24 cellular contexts compared by ENCODE assay signal in the genomic region with DNA sequence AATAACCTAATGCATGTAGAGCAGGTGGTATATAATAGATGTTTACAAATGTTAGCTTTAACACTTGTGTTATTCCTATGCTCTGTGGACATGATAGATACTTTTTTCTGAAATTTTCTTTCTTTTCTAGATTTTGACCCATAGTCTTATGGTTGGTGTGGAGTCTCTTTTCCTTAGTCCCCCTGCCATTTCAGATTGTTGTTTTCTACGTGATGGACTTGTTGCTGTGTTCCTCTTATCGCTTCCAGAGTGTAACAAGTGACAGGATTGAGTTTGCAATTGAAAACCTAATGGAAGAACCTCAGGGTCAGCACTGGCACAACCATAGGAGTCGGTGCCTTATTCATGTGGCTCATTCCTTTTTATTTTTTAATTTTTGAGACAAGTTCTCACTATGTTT.
"Had no signal": no experiment of that assay in that cellular context is flagged by ENCODE, and none has a peak within 500 bp of the region (broad histone marks: within the 10 kb centered on the region; RNA-seq: fewer than 3 reads in every experiment).

No MANE protein-coding gene starts in this region.

- H3K4me1 ChIP-seq: adrenal gland, body of pancreas, esophagus muscularis mucosa, foreskin keratinocyte, gastrocnemius medialis, heart left ventricle had no signal

- H3K27ac Mint-ChIP-seq: activated B cell treated with CpG ODN at 0.5 μM for 24 hours; activated CD8-positive, alpha-beta T cell treated with anti-CD3 and anti-CD28 coated beads for 36 hours; activated naive CD4-positive, alpha-beta T cell treated with anti-CD3 and anti-CD28 coated beads, Interleukin-2, amount 50 U/mL, for 24 hours; effector memory CD8-positive, alpha-beta T cell had no signal

- H3K4me3 ChIP-seq: adrenal gland, body of pancreas, esophagus muscularis mucosa, gastrocnemius medialis, heart left ventricle had no signal

- H3K27me3 Mint-ChIP-seq: activated B cell treated with CpG ODN at 0.5 μM for 24 hours; activated CD8-positive, alpha-beta T cell treated with anti-CD3 and anti-CD28 coated beads for 36 hours; activated naive CD4-positive, alpha-beta T cell treated with anti-CD3 and anti-CD28 coated beads, Interleukin-2, amount 50 U/mL, for 24 hours; effector memory CD8-positive, alpha-beta T cell had no signal

- H3K9me3 Mint-ChIP-seq: activated B cell treated with CpG ODN at 0.5 μM for 24 hours; activated CD8-positive, alpha-beta T cell treated with anti-CD3 and anti-CD28 coated beads for 36 hours; activated naive CD4-positive, alpha-beta T cell treated with anti-CD3 and anti-CD28 coated beads, Interleukin-2, amount 50 U/mL, for 24 hours; activated T-cell treated with anti-CD3 and anti-CD28 coated beads, Interleukin-2, amount 50 U/mL, for 4 hours; effector memory CD8-positive, alpha-beta T cell had no signal

- DNase-seq: activated B cell treated with CpG ODN at 0.5 μM for 24 hours; activated CD4-positive, alpha-beta T cell treated with anti-CD3 and anti-CD28 coated beads, Interleukin-2, amount 50 U/mL, for 1 hour; activated CD8-positive, alpha-beta memory T cell treated with anti-CD3 and anti-CD28 coated beads for 24 hours; activated CD8-positive, alpha-beta T cell treated with anti-CD3 and anti-CD28 coated beads for 36 hours; activated effector memory CD4-positive, alpha-beta T cell treated with Interleukin-2 at 50 U/mL for 16 hours; activated gamma-delta T cell treated with Interleukin-2 at 50 U/mL for 16 hours; activated T-cell treated with anti-CD3 and anti-CD28 coated beads, Interleukin-2, amount 50 U/mL, for 4 hours; amygdala; aorta; body of pancreas; cortex of kidney; dermis blood vessel endothelial cell; effector CD4-positive, alpha-beta T cell; effector memory CD8-positive, alpha-beta T cell; erythroblast; gastrocnemius medialis; glutamatergic neuron; heart left ventricle; T-helper 9 cell; WERI-Rb-1 had no signal

- H3K9me3 ChIP-seq: adrenal gland, body of pancreas, esophagus muscularis mucosa, gastrocnemius medialis, heart left ventricle had no signal

- ATAC-seq: body of pancreas; effector memory CD8-positive, alpha-beta T cell; gastrocnemius medialis; heart left ventricle had no signal

- H3K27ac ChIP-seq: adrenal gland, body of pancreas, esophagus muscularis mucosa, foreskin keratinocyte, gastrocnemius medialis, heart left ventricle, WERI-Rb-1 had no signal

- H3K36me3 ChIP-seq: adrenal gland, gastrocnemius medialis, heart left ventricle, WERI-Rb-1 had no signal

- H3K4me1 Mint-ChIP-seq: activated B cell treated with CpG ODN at 0.5 μM for 24 hours had no signal

- H3K4me3 Mint-ChIP-seq: activated B cell treated with CpG ODN at 0.5 μM for 24 hours; activated CD8-positive, alpha-beta T cell treated with anti-CD3 and anti-CD28 coated beads for 36 hours; activated naive CD4-positive, alpha-beta T cell treated with anti-CD3 and anti-CD28 coated beads, Interleukin-2, amount 50 U/mL, for 24 hours; activated T-cell treated with anti-CD3 and anti-CD28 coated beads, Interleukin-2, amount 50 U/mL, for 4 hours; effector memory CD8-positive, alpha-beta T cell had no signal
